Comparison of ENCODE assay signal across 10 cellular contexts in genomic region chr19:39446365-39447084, GRCh38. TPM values are rescaled to one million over a fixed set of nuclear protein-coding genes. Genes with fewer than 3 reads are reported as not detected.
DNase-seq lines count a peak whose midpoint lies in the region; FAIRE-seq and TF ChIP-seq lines count a peak whose summit lies in the region.
"Had no signal": no experiment of that assay in that cellular context is flagged by ENCODE, and none has a peak within 500 bp of the region (broad histone marks: within the 10 kb centered on the region; RNA-seq: fewer than 3 reads in every experiment).

No MANE protein-coding gene starts in this region.

- DNase-seq in GM12891 (ENCODE audit: insufficient read length, low spot score) = no peak
- no peak for DNase-seq in fibroblast of pulmonary artery (ENCODE audit: low read depth)
- no peak for DNase-seq in retinal pigment epithelial cell (ENCODE audit: low read depth)
- DNase-seq in epidermal melanocyte (ENCODE audit: insufficient read length, low spot score) = no peak
- DNase-seq in iPS-NIHi11 (ENCODE audit: low spot score) = no peak
- DNase-seq in NCI-H2227 treated with DMSO at 0.1 percent for 48 hours (lab: John Stamatoyannopoulos, UW) = no peak
- no peak for DNase-seq in globus pallidus (ENCODE audit: low spot score)
- DNase-seq: GOT3 had no signal

- peak overlapping the region; percentile 97 for H3K4me2 ChIP-seq in SU-DHL-6 (ENCODE audit: low read depth, low read length, poor library complexity, severe bottlenecking)

- H3K4me3 ChIP-seq in SU-DHL-6 (ENCODE audit: insufficient read depth, low read length, poor library complexity, severe bottlenecking) (peak overlapping the region; percentile 99), fibroblast of pulmonary artery (replicated peaks; ENCODE audit: low read depth, low read length) (peak overlapping the region; percentile 100), retinal pigment epithelial cell (ENCODE audit: low read length) (peak overlapping the region; percentile 97)

- TF ChIP-seq CTCF in SU-DHL-6 (IDR thresholded peaks at IDR 0.05; ENCODE audit: insufficient read depth, low read length, poor library complexity, severe bottlenecking) (no peak), fibroblast of pulmonary artery (IDR thresholded peaks at IDR 0.05; ENCODE audit: low read length, missing control alignments) (no peak), retinal pigment epithelial cell (conservative IDR thresholded peaks at IDR 0.05; ENCODE audit: low read depth, low read length) (no peak)

- TF ChIP-seq POLR2A in GM12891 (IDR thresholded peaks at IDR 0.05; ENCODE audit: low read depth, low read length) = no peak; the same call in 1 of the 2 replicates

- no peaks in the 10 kb centered on the region for H3K9me3 ChIP-seq in SU-DHL-6 (ENCODE audit: insufficient read depth, low read length)

- H3K9me2 ChIP-seq in SU-DHL-6 (replicated peaks; ENCODE audit: insufficient read depth, low read length) = no peaks in the 10 kb centered on the region

- H2AFZ ChIP-seq in SU-DHL-6 (ENCODE audit: low read depth, low read length, severe bottlenecking) = no peak overlapping the region

- H3K79me2 ChIP-seq in SU-DHL-6 (ENCODE audit: insufficient read depth, low read length) = peaks cover 68% of the 10 kb centered on the region

- H3K27me3 ChIP-seq in SU-DHL-6 (ENCODE audit: low read length) = no peaks in the 10 kb centered on the region

- H4K20me1 ChIP-seq in SU-DHL-6 (ENCODE audit: low read depth, low read length) = no peaks in the 10 kb centered on the region; the same call in 1 of the 2 replicates

- H3K9ac ChIP-seq in SU-DHL-6 (ENCODE audit: low read length) = peak overlapping the region; percentile 100

- FAIRE-seq in GM12891 (lab: Jason Lieb, UNC) = peak; percentile 13
- FAIRE-seq: TTC549 had no signal

- H3F3A ChIP-seq in SU-DHL-6 (ENCODE audit: insufficient read depth) = peaks cover 11% of the 10 kb centered on the region; the same call in 1 of the 2 replicates

- H3K36me3 ChIP-seq in SU-DHL-6 (ENCODE audit: low read length) = no peaks in the 10 kb centered on the region

- peak overlapping the region; percentile 77 for H3K27ac ChIP-seq in SU-DHL-6 (ENCODE audit: low read depth, low read length)

TF ChIP-seq in GM12891, 5 proteins besides CTCF, POLR2A, EP300 and RAD21:
- TF ChIP-seq POLR2AphosphoS5 (IDR thresholded peaks at IDR 0.05; ENCODE audit: low read depth, low read length) = no peak
- TF ChIP-seq PAX5 (IDR thresholded peaks at IDR 0.05; ENCODE audit: insufficient read depth, low read length, severe bottlenecking) = no peak
- no peak for TF ChIP-seq POU2F2 (IDR thresholded peaks at IDR 0.05; ENCODE audit: low read depth, low read length)
- TF ChIP-seq TAF1 (IDR thresholded peaks at IDR 0.05; ENCODE audit: low read depth, low read length) = no peak
- TF ChIP-seq SPI1 (IDR thresholded peaks at IDR 0.05; ENCODE audit: low read depth, low read length) = no peak

RNA-seq across cellular contexts. Expression of gene SUPT5H, which starts 1.1 kb away (rescaled TPM):
- 123 TPM for polyA plus RNA-seq in GM12891 (2012; ENCODE audit: low read depth, missing spikeins)

RNA-seq across cellular contexts. Expression of gene RPS16, which starts 10.8 kb away (rescaled TPM):
- polyA plus RNA-seq in GM12891 (2012; ENCODE audit: low read depth, missing spikeins) = 5,893 TPM

RNA-seq across cellular contexts. Expression of gene PLEKHG2, which starts 34.1 kb away (rescaled TPM):
- 35.3 TPM for polyA plus RNA-seq in GM12891 (2012; ENCODE audit: low read depth, missing spikeins)

RNA-seq across cellular contexts. Expression of gene TIMM50, which starts 34.1 kb away (rescaled TPM):
- polyA plus RNA-seq in GM12891 (2012; ENCODE audit: low read depth, missing spikeins) = 67.0 TPM

RNA-seq across cellular contexts. Expression of gene ZFP36, which starts 39.9 kb away (rescaled TPM):
- polyA plus RNA-seq in GM12891 (2012; ENCODE audit: low read depth, missing spikeins) = 24.7 TPM
